Comparison of ENCODE assay signal across 19 cellular contexts in genomic region chr9:119302988-119303698, GRCh38.
"Had no signal": no experiment of that assay in that cellular context is flagged by ENCODE, and none has a peak within 500 bp of the region (broad histone marks: within the 10 kb centered on the region; RNA-seq: fewer than 3 reads in every experiment).

No MANE protein-coding gene starts in this region.

- H3K4me1 Mint-ChIP-seq: naive thymus-derived CD4-positive, alpha-beta T cell had no signal

- H3K4me3 Mint-ChIP-seq: naive thymus-derived CD4-positive, alpha-beta T cell; nephron progenitor cell; stimulated activated memory B cell treated with anti-CD40 and anti-IgM and Interleukin-4, amounts not matched to agents 10 μg/mL and 1 μg/mL and 100 μg/mL, for 72 hours; stimulated activated naive CD8-positive, alpha-beta T cell treated with anti-CD3 and anti-CD28 coated beads, Interleukin-15, Interleukin-2, amounts not matched to agents 100 ng/mL and 50 ng/mL, for 24 hours had no signal

- H3K9me3 ChIP-seq: prostate gland, right lobe of liver, tibial artery, upper lobe of left lung, uterus had no signal

- H3K27ac Mint-ChIP-seq: naive thymus-derived CD4-positive, alpha-beta T cell; nephron progenitor cell; stimulated activated memory B cell treated with anti-CD40 and anti-IgM and Interleukin-4, amounts not matched to agents 10 μg/mL and 1 μg/mL and 100 μg/mL, for 72 hours; stimulated activated naive CD8-positive, alpha-beta T cell treated with anti-CD3 and anti-CD28 coated beads, Interleukin-15, Interleukin-2, amounts not matched to agents 100 ng/mL and 50 ng/mL, for 24 hours had no signal

- H3K27ac ChIP-seq: foreskin keratinocyte, hepatocyte, parathyroid adenoma, prostate gland, right lobe of liver, tibial artery, upper lobe of left lung, uterus had no signal

- H3K9me3 Mint-ChIP-seq: nephron progenitor cell had no signal

- H3K9ac ChIP-seq: parathyroid adenoma had no signal

- H3K79me2 ChIP-seq: hepatocyte, parathyroid adenoma had no signal

- H3K4me1 ChIP-seq: foreskin keratinocyte, prostate gland, right lobe of liver, tibial artery, upper lobe of left lung, uterus had no signal

- H3K27me3 ChIP-seq: foreskin keratinocyte, hepatocyte, right lobe of liver, tibial artery, upper lobe of left lung, uterus had no signal

- H3K36me3 Mint-ChIP-seq: naive thymus-derived CD4-positive, alpha-beta T cell; stimulated activated memory B cell treated with anti-CD40 and anti-IgM and Interleukin-4, amounts not matched to agents 10 μg/mL and 1 μg/mL and 100 μg/mL, for 72 hours had no signal

- DNase-seq: effector memory CD4-positive, alpha-beta T cell; foreskin keratinocyte; kidney; left cardiac atrium; mesendoderm; naive thymus-derived CD4-positive, alpha-beta T cell; nephron progenitor cell; retina; right lobe of liver; stimulated activated CD4-positive, alpha-beta T cell treated with anti-CD3 and anti-CD28 coated beads, Interleukin-4, amount 100 ng/mL, for 24 hours; tibial artery; upper lobe of left lung; uterus had no signal

- H3K4me2 ChIP-seq: hepatocyte had no signal

- H3K27me3 Mint-ChIP-seq: stimulated activated naive CD8-positive, alpha-beta T cell treated with anti-CD3 and anti-CD28 coated beads, Interleukin-15, Interleukin-2, amounts not matched to agents 100 ng/mL and 50 ng/mL, for 24 hours had no signal

- H3K4me3 ChIP-seq: hepatocyte, prostate gland, right lobe of liver, tibial artery, upper lobe of left lung, uterus had no signal

- ATAC-seq: esophagus mucosa; foreskin keratinocyte; left cardiac atrium; naive thymus-derived CD4-positive, alpha-beta T cell; right lobe of liver; stimulated activated memory B cell treated with anti-CD40 and anti-IgM and Interleukin-4, amounts not matched to agents 10 μg/mL and 1 μg/mL and 100 μg/mL, for 72 hours had no signal

- H2AFZ ChIP-seq: hepatocyte, parathyroid adenoma had no signal

- H3K36me3 ChIP-seq: prostate gland, right lobe of liver, tibial artery, upper lobe of left lung, uterus had no signal
